Comparison of ENCODE assay signal across 10 cellular contexts in the genomic region with DNA sequence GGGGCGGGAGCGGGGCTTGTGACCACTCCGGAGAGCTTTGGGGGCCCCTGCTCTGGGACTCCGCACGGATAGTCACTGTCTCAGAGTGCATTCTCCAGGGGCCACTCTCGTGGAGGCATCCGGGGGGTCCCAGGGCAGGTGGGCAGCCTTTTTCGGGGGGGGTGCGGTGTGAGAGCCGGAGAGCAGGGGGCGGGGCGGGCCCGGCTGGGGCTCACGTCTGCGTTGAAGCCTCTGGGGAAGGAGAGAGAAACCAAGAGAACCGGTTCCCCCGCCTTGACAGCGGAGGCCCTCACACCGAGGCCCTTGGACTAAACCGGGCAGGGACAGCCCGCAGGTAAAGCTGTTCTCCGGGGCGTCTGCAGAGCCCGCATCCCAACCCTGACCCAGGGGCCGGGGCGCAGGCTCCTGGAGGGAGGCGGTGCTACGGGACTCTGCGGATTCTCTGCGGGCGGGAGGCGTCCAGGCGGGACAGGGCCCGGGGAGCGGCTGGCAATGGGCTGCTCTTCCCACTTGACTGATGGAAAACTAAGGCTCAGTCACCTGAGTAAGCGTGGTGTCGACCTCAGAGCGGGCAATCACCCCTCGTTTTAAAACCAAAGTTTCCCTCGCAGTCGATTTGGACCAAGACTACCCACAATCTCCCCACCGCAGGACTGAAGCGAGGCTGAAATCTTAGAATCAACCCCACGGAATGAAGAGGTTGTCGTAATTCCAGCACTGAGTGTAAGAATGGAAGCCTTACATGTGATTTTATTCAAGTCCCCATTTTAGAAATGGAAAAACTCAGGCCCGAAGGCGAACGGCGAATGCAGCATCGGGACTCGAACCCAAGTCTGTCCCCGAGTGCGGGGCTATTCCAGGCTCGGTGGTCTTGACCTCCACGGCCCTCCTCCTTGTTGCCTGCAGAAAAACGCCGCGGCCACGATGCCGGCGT. TPM values are rescaled to one million over a fixed set of nuclear protein-coding genes. Genes with fewer than 3 reads are reported as not detected.
A peak's percentile ranks its signal among the peaks of the same experiment; 100 is the strongest.
DNase-seq lines count a peak whose midpoint lies in the region; ATAC-seq and TF ChIP-seq lines count a peak whose summit lies in the region.
"Had no signal": no experiment of that assay in that cellular context is flagged by ENCODE, and none has a peak within 500 bp of the region (broad histone marks: within the 10 kb centered on the region; RNA-seq: fewer than 3 reads in every experiment).

No MANE protein-coding gene starts in this region.

- H3K4me1 ChIP-seq in cardiac muscle cell (ENCODE audit: low read depth) (peaks cover 15% of the 10 kb centered on the region), right atrium auricular region (peaks cover 0 to 56% of the 10 kb centered on the region in 2 donors)

- H3K27ac ChIP-seq in cardiac muscle cell (no peak overlapping the region), right atrium auricular region (no peak overlapping the region)
- H3K27ac ChIP-seq: KMS-11 had no signal

- no peak for ATAC-seq in HG02840 (IDR thresholded peaks at IDR 0.05; ENCODE audit: low FRiP score, unreplicated experiment)

- H3K36me3 ChIP-seq in cardiac muscle cell (no peaks in the 10 kb centered on the region), right atrium auricular region (no peaks in the 10 kb centered on the region)

- DNase-seq in cardiac muscle cell (ENCODE audit: low read depth in 1 of 2, low spot score in 1 of 2): no peak
- DNase-seq in right atrium auricular region (ENCODE audit: low spot score): no peak
- peak; percentile 46 to 54 for DNase-seq in activated T-cell treated with anti-CD3 and anti-CD28 coated beads, Interleukin-2, amount 50 U/mL, for 48 hours
- DNase-seq in islet precursor cell: peak; percentile 87
- peak; percentile 69 for DNase-seq in type B pancreatic cell (ENCODE audit: extremely low spot score, unreplicated experiment)
- no peak for DNase-seq in NCI-H1930 (lab: John Stamatoyannopoulos, UW)
- no peak for DNase-seq in dermis blood vessel endothelial cell

- H3K4me3 ChIP-seq in cardiac muscle cell (peak overlapping the region; percentile 24), right atrium auricular region (peak overlapping the region in 1 of 2 donors; percentile 53)

- peaks cover 99% of the 10 kb centered on the region for H3K27me3 ChIP-seq in cardiac muscle cell
- peaks cover 11 to 38% of the 10 kb centered on the region in 2 donors for H3K27me3 ChIP-seq in right atrium auricular region

- no peak for TF ChIP-seq CTCF in cardiac muscle cell (IDR thresholded peaks at IDR 0.05; ENCODE audit: low read depth, low read length)
- TF ChIP-seq CTCF in right atrium auricular region (IDR thresholded peaks at IDR 0.05): no peak
- no peak for TF ChIP-seq CTCF in type B pancreatic cell (conservative IDR thresholded peaks at IDR 0.05)

- H3K9me3 ChIP-seq in cardiac muscle cell (ENCODE audit: low read depth) (no peaks in the 10 kb centered on the region), right atrium auricular region (no peaks in the 10 kb centered on the region)

- no peaks in the 10 kb centered on the region for H3K9me3 Mint-ChIP-seq in type B pancreatic cell

- H3K27me3 Mint-ChIP-seq in type B pancreatic cell: peaks cover 85% of the 10 kb centered on the region

- H3K36me3 Mint-ChIP-seq in type B pancreatic cell: no peaks in the 10 kb centered on the region

- H3K27ac Mint-ChIP-seq in type B pancreatic cell: peak overlapping the region; percentile 23
- H3K27ac Mint-ChIP-seq: nephron had no signal

- H3K4me3 Mint-ChIP-seq in type B pancreatic cell: peak overlapping the region; percentile 65

- H3K4me1 Mint-ChIP-seq in type B pancreatic cell (ENCODE audit: unreplicated experiment): peaks cover 10% of the 10 kb centered on the region

RNA-seq across cellular contexts. Expression of gene AMZ2, which starts 49.6 kb away (rescaled TPM):
- total RNA-seq in cardiac muscle cell (63.1 and 69.2 TPM in 2 replicates), right atrium auricular region (10 to 100 TPM; 57.3 to 62.8 TPM), type B pancreatic cell (ENCODE audit: low replicate concordance) (68.8 and 75.6 TPM in 2 replicates), dermis blood vessel endothelial cell (41.8 and 43.9 TPM in 2 replicates)
- polyA plus RNA-seq in cardiac muscle cell: 122 and 153 TPM in 2 replicates

Comparison
In these comparisons a context has a peak if more than half of its experiments do, and no peak if none do; other contexts are left out.
1. DNase-seq: peak in activated T-cell treated with anti-CD3 and anti-CD28 coated beads, Interleukin-2, amount 50 U/mL, for 48 hours (2 of 2), islet precursor cell (single experiment) and type B pancreatic cell (single experiment); none in cardiac muscle cell (0 of 2), right atrium auricular region (single experiment), NCI-H1930 (0 of 2) and dermis blood vessel endothelial cell (single experiment).